ENCODE assay signal across 22 cellular contexts in the genomic region with DNA sequence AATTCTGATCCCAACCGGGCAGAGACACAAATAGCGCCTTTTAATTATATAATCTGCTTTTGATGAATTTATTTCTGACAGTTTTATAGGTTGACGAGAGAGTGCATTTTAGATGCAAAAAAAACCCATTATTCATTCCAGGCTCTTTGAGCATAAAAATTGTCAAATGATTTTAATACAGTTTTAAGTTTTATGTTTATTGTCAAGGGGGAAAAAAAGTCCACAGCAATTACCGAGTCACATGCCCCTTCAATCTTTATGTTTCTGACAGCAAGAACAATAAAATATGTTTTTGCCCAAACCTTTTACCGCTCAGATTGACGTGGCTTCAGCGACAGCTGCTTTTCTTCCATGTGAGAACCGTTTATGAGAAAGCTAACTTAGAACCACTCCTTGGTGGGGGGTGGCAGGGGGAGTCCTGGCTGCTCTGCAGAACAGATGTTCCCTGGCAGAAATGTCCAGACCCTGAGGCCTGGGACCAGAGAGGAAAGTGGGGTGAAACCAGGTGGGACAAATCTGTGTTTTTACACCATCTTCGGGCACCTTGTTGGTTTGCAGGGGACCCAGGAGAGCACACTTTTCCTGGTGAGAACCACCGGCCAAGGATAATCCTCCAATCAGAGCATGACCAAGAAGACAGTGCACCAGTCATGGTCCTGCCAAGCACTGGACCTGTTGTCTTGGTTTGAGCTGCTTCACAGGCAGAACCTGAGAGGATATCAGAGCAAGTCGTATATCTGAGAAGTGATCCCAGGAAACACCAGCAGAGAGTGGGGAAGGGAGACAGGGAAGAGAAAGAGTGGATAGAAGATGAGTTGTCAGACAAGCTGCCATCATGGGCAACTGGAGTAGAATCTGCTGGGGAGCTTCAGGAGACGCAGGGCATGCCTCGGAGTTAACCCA.
DNase-seq lines count a peak whose midpoint lies in the region; TF ChIP-seq lines count a peak whose summit lies in the region.
"Had no signal": no experiment of that assay in that cellular context is flagged by ENCODE, and none has a peak within 500 bp of the region (broad histone marks: within the 10 kb centered on the region; RNA-seq: fewer than 3 reads in every experiment).

No MANE protein-coding gene starts in this region.

- H3K27me3 Mint-ChIP-seq in type B pancreatic cell = peaks cover 16% of the 10 kb centered on the region
- H3K27me3 Mint-ChIP-seq: brain had no signal

- H3K27ac Mint-ChIP-seq in type B pancreatic cell = no peak overlapping the region
- H3K27ac Mint-ChIP-seq: activated naive CD8-positive, alpha-beta T cell treated with anti-CD3 and anti-CD28 coated beads, Interleukin-2, amount 10 ng/mL, durations not matched to agents 7 days and 5 days; activated T-cell treated with anti-CD3 and anti-CD28 coated beads, Interleukin-2, amount 50 U/mL, for 72 hours; CD8-positive, alpha-beta T cell; IgD-negative memory B cell; mesothelial cell of epicardium had no signal

- peaks cover 5% of the 10 kb centered on the region for H3K9me3 Mint-ChIP-seq in type B pancreatic cell
- H3K9me3 Mint-ChIP-seq: activated naive CD8-positive, alpha-beta T cell treated with anti-CD3 and anti-CD28 coated beads, Interleukin-2, amount 10 ng/mL, durations not matched to agents 7 days and 5 days; activated T-cell treated with anti-CD3 and anti-CD28 coated beads, Interleukin-2, amount 50 U/mL, for 72 hours; CD8-positive, alpha-beta T cell had no signal

- no peak overlapping the region for H3K4me3 Mint-ChIP-seq in type B pancreatic cell
- H3K4me3 Mint-ChIP-seq: activated naive CD8-positive, alpha-beta T cell treated with anti-CD3 and anti-CD28 coated beads, Interleukin-2, amount 10 ng/mL, durations not matched to agents 7 days and 5 days; activated T-cell treated with anti-CD3 and anti-CD28 coated beads, Interleukin-2, amount 50 U/mL, for 72 hours; brain; CD8-positive, alpha-beta T cell; IgD-negative memory B cell; mesothelial cell of epicardium; nephron had no signal

- no peak for TF ChIP-seq CTCF in type B pancreatic cell (conservative IDR thresholded peaks at IDR 0.05)

- DNase-seq in activated CD8-positive, alpha-beta memory T cell treated with anti-CD3 and anti-CD28 coated beads for 24 hours = peak; percentile 5
- DNase-seq in activated CD8-positive, alpha-beta memory T cell treated with anti-CD3 and anti-CD28 coated beads, Interleukin-2, amount 50 U/mL, for 4 hours = no peak
- DNase-seq in NCI-H69 (lab: John Stamatoyannopoulos, UW) = peak; percentile 85
- DNase-seq in left kidney (ENCODE audit: low read depth, low spot score) = peak; percentile 66
- DNase-seq in type B pancreatic cell (ENCODE audit: extremely low spot score, unreplicated experiment) = peak; percentile 42
- no peak for DNase-seq in DMS53 (lab: John Stamatoyannopoulos, UW)
- DNase-seq in T-helper 2 cell = no peak
- DNase-seq in NCI-H2171 (lab: John Stamatoyannopoulos, UW) = no peak
- DNase-seq: ACHN; activated naive CD8-positive, alpha-beta T cell treated with anti-CD3 and anti-CD28 coated beads, Interleukin-2, amount 10 ng/mL, durations not matched to agents 7 days and 5 days; activated T-cell treated with anti-CD3 and anti-CD28 coated beads, Interleukin-2, amount 50 U/mL, for 72 hours; DMS79; foreskin fibroblast; hypothalamus; NCI-H187 treated with DMSO at 0.1 percent for 48 hours; stimulated activated CD4-positive, alpha-beta T cell treated with anti-CD3 and anti-CD28 coated beads, Interleukin-4, amount 100 ng/mL, for 1 hour; substantia nigra had no signal

- H3K36me3 Mint-ChIP-seq in type B pancreatic cell = no peaks in the 10 kb centered on the region
- H3K36me3 Mint-ChIP-seq: activated naive CD8-positive, alpha-beta T cell treated with anti-CD3 and anti-CD28 coated beads, Interleukin-2, amount 10 ng/mL, durations not matched to agents 7 days and 5 days; brain; CD8-positive, alpha-beta T cell; IgD-negative memory B cell; mesothelial cell of epicardium had no signal

- H3K4me1 Mint-ChIP-seq in type B pancreatic cell (ENCODE audit: unreplicated experiment) = peaks cover 26% of the 10 kb centered on the region

Comparison
In these comparisons a context has a peak if more than half of its experiments do, and no peak if none do; other contexts are left out.
1. DNase-seq: peak in activated CD8-positive, alpha-beta memory T cell treated with anti-CD3 and anti-CD28 coated beads for 24 hours (single experiment), NCI-H69 (single experiment), left kidney (single experiment) and type B pancreatic cell (single experiment); none in activated CD8-positive, alpha-beta memory T cell treated with anti-CD3 and anti-CD28 coated beads, Interleukin-2, amount 50 U/mL, for 4 hours (single experiment), DMS53 (single experiment), T-helper 2 cell (0 of 5) and NCI-H2171 (single experiment).